ENCODE assay signal across 26 cellular contexts in genomic region chr7:157368955-157369354, GRCh38.
"Had no signal": no experiment of that assay in that cellular context is flagged by ENCODE, and none has a peak within 500 bp of the region (broad histone marks: within the 10 kb centered on the region; RNA-seq: fewer than 3 reads in every experiment).

No MANE protein-coding gene starts in this region.

- H3K9me3 Mint-ChIP-seq: activated CD4-positive, alpha-beta memory T cell treated with anti-CD3 and anti-CD28 coated beads, Interleukin-2, amount 10 ng/mL, durations not matched to agents 7 days and 5 days; activated naive CD8-positive, alpha-beta T cell treated with anti-CD3 and anti-CD28 coated beads, Interleukin-2, amount 50 U/mL, for 24 hours; activated T-helper 1 cell treated with anti-CD3 and anti-CD28 coated beads, Interleukin-12 subunit alpha, Interleukin-12 subunit beta, Interleukin-2, Interleukin-4 antibody, amounts not matched to agents 30 ng/mL and 10 ng/mL and 1 ng/mL, durations not matched to agents 14 hours and 24 hours and 36 hours; nephron; T-helper 2 cell treated with Interferon-gamma antibody and Interleukin-4, amounts not matched to agents 5 μg/mL and 100 μg/mL, for 36 hours had no signal

- H3K4me1 Mint-ChIP-seq: brain, nephron had no signal

- DNase-seq: activated CD4-positive, alpha-beta memory T cell treated with anti-CD3 and anti-CD28 coated beads, Interleukin-2, amount 10 ng/mL, durations not matched to agents 7 days and 5 days; activated CD4-positive, alpha-beta T cell treated with anti-CD3 and anti-CD28 coated beads for 36 hours; activated naive CD4-positive, alpha-beta T cell treated with Interleukin-2 at 50 U/mL for 16 hours; activated naive CD8-positive, alpha-beta T cell treated with anti-CD3 and anti-CD28 coated beads, Interleukin-2, amount 50 U/mL, for 24 hours; anterior cingulate cortex; caudate nucleus; dorsolateral prefrontal cortex; erythroblast; foreskin melanocyte; hypothalamus; islet precursor cell; lower lobe of right lung; occipital lobe; posterior cingulate gyrus; retina; stimulated activated CD4-positive, alpha-beta T cell treated with anti-CD3 and anti-CD28 coated beads, Interleukin-2, amount 100 ng/mL, for 24 hours; stimulated activated naive CD8-positive, alpha-beta T cell treated with anti-CD3 and anti-CD28 coated beads, Interleukin-15, Interleukin-2, amounts not matched to agents 100 U/mL and 50 U/mL, for 24 hours; uterus had no signal

- H3K27me3 ChIP-seq: dorsolateral prefrontal cortex, tibial nerve, uterus had no signal

- H3K27ac Mint-ChIP-seq: activated naive CD8-positive, alpha-beta T cell treated with anti-CD3 and anti-CD28 coated beads, Interleukin-2, amount 50 U/mL, for 24 hours; nephron; T-helper 2 cell treated with Interferon-gamma antibody and Interleukin-4, amounts not matched to agents 5 μg/mL and 100 μg/mL, for 36 hours had no signal

- H3K4me3 Mint-ChIP-seq: activated CD4-positive, alpha-beta memory T cell treated with anti-CD3 and anti-CD28 coated beads, Interleukin-2, amount 10 ng/mL, durations not matched to agents 7 days and 5 days; activated CD4-positive, alpha-beta T cell treated with anti-CD3 and anti-CD28 coated beads for 36 hours; activated naive CD8-positive, alpha-beta T cell treated with anti-CD3 and anti-CD28 coated beads, Interleukin-2, amount 50 U/mL, for 24 hours; activated T-helper 1 cell treated with anti-CD3 and anti-CD28 coated beads, Interleukin-12 subunit alpha, Interleukin-12 subunit beta, Interleukin-2, Interleukin-4 antibody, amounts not matched to agents 30 ng/mL and 10 ng/mL and 1 ng/mL, durations not matched to agents 14 hours and 24 hours and 36 hours; brain; nephron; T-helper 2 cell treated with Interferon-gamma antibody and Interleukin-4, amounts not matched to agents 5 μg/mL and 100 μg/mL, for 36 hours had no signal

- H3K27me3 Mint-ChIP-seq: activated CD4-positive, alpha-beta memory T cell treated with anti-CD3 and anti-CD28 coated beads, Interleukin-2, amount 10 ng/mL, durations not matched to agents 7 days and 5 days; activated CD4-positive, alpha-beta T cell treated with anti-CD3 and anti-CD28 coated beads for 36 hours; activated naive CD8-positive, alpha-beta T cell treated with anti-CD3 and anti-CD28 coated beads, Interleukin-2, amount 50 U/mL, for 24 hours had no signal

- H3K27ac ChIP-seq: lower lobe of right lung, tibial nerve, uterus had no signal

- H3K9me3 ChIP-seq: lower lobe of right lung, tibial nerve, uterus had no signal

- H3K4me1 ChIP-seq: lower lobe of right lung, uterus had no signal

- H3K36me3 ChIP-seq: uterus had no signal

- FAIRE-seq: colon, endometrium, TTC549 had no signal

- H3K4me3 ChIP-seq: dorsolateral prefrontal cortex, lower lobe of right lung, tibial nerve, uterus had no signal

- ATAC-seq: activated CD4-positive, alpha-beta T cell treated with anti-CD3 and anti-CD28 coated beads for 36 hours; activated naive CD8-positive, alpha-beta T cell treated with anti-CD3 and anti-CD28 coated beads, Interleukin-2, amount 50 U/mL, for 24 hours; lower lobe of right lung; stimulated activated naive CD8-positive, alpha-beta T cell treated with anti-CD3 and anti-CD28 coated beads, Interleukin-15, Interleukin-2, amounts not matched to agents 100 U/mL and 50 U/mL, for 24 hours had no signal
